ENCODE assay signal across 15 cellular contexts in the genomic region with DNA sequence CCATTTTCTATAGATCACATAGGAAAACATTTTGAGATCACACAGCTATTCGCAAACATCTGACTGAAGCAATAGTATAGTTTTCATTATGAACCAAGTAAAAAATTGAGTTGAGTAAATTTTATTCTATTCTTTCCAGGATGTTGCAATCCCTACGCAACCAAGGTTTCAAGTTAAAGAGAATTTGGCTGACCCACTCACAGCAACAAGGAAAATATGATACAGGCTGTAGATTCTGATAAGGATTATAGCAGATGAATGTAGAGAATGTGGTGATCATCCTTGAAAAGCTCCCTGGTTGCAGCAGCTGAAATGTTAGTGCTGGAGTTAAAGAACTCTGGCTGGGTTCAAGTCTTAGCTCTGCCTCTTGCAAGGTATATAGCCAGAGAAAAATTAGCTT. TPM values are rescaled to one million over a fixed set of nuclear protein-coding genes. Genes with fewer than 3 reads are reported as not detected.
DNase-seq lines count a peak whose midpoint lies in the region; ATAC-seq and TF ChIP-seq lines count a peak whose summit lies in the region.
"Had no signal": no experiment of that assay in that cellular context is flagged by ENCODE, and none has a peak within 500 bp of the region (broad histone marks: within the 10 kb centered on the region; RNA-seq: fewer than 3 reads in every experiment).

No MANE protein-coding gene starts in this region.

- H3K4ac ChIP-seq in mesendoderm (ENCODE audit: low read depth, low read length) = no peak overlapping the region

- H3K79me1 ChIP-seq in mesendoderm (ENCODE audit: low read length) = no peaks in the 10 kb centered on the region

- no peak overlapping the region for H3K23ac ChIP-seq in mesendoderm (ENCODE audit: low read length)

- TF ChIP-seq CTCF in AG09319 (IDR thresholded peaks at IDR 0.05; ENCODE audit: low read depth, low read length) (no peak), choroid plexus epithelial cell (conservative IDR thresholded peaks at IDR 0.05; ENCODE audit: low read depth, low read length) (no peak), mesothelial cell of epicardium (IDR thresholded peaks at IDR 0.05; ENCODE audit: unreplicated experiment) (no peak), GM20000 (IDR thresholded peaks at IDR 0.05; ENCODE audit: extremely low read depth, missing control alignments) (no peak), WTC11 (IDR thresholded peaks at IDR 0.05) (no peak)

- no CpG with 5 or more reads among the region's 2 CpGs for WGBS in mesendoderm (ENCODE audit: extremely low coverage, insufficient coverage, low lambda C conversion rate)

- H2AK5ac ChIP-seq in mesendoderm (ENCODE audit: low read length) = no peak overlapping the region

- H3K27ac ChIP-seq in mesendoderm (ENCODE audit: low read depth, low read length) = no peak overlapping the region
- H3K27ac ChIP-seq: C4-2B had no signal

- DNase-seq in AG09319 (ENCODE audit: extremely low read depth, low read depth) (peak; percentile 65), NCI-H226 (peak; percentile 80), choroid plexus epithelial cell (ENCODE audit: low read depth) (peak; percentile 95), mesothelial cell of epicardium (ENCODE audit: low spot score in 2 of 2, unreplicated experiment in 2 of 2) (no peak), mesendoderm (no peak), GM20000 (ENCODE audit: low spot score) (no peak), WTC11 (ENCODE audit: low spot score) (no peak), GDM1 (lab: John Stamatoyannopoulos, UW) (no peak)
- DNase-seq: activated gamma-delta T cell treated with Interleukin-2 at 50 U/mL for 16 hours; mucosa of descending colon; NCI-H1436; NCI-H446; stimulated activated CD4-positive, alpha-beta T cell treated with anti-CD3 and anti-CD28 coated beads, Interleukin-2, amount 100 ng/mL, for 24 hours had no signal

- H3K9ac ChIP-seq in mesendoderm (ENCODE audit: low read length) = no peak overlapping the region

- no peak overlapping the region for H4K5ac ChIP-seq in mesendoderm (ENCODE audit: low read length)

- H3K27me3 Mint-ChIP-seq in mesothelial cell of epicardium (ENCODE audit: low read depth) (no peaks in the 10 kb centered on the region), WTC11 (ENCODE audit: low read depth) (peaks cover 11% of the 10 kb centered on the region)

- H3K4me3 Mint-ChIP-seq in mesothelial cell of epicardium (no peak overlapping the region), WTC11 (no peak overlapping the region)

- no peaks in the 10 kb centered on the region for H3K79me2 ChIP-seq in mesendoderm (ENCODE audit: control insufficient read depth, insufficient read depth, low read length)

- H3K27me3 ChIP-seq in mesendoderm (ENCODE audit: insufficient read depth, low read length, poor library complexity) = no peaks in the 10 kb centered on the region

- H2BK120ac ChIP-seq in mesendoderm (ENCODE audit: low read depth, low read length) = no peak overlapping the region

- H3K4me1 ChIP-seq in mesendoderm (ENCODE audit: control insufficient read depth, low read depth, low read length) = no peaks in the 10 kb centered on the region

- H3K27ac Mint-ChIP-seq in mesothelial cell of epicardium (peak overlapping the region; percentile 66), WTC11 (no peak overlapping the region)

- H3K4me3 ChIP-seq in choroid plexus epithelial cell (ENCODE audit: low read depth, low read length) (no peak overlapping the region), mesendoderm (ENCODE audit: low read length) (no peak overlapping the region)
- H3K4me3 ChIP-seq: HAP-1, mucosa of descending colon had no signal

- H3K4me1 Mint-ChIP-seq in mesothelial cell of epicardium (peaks cover 19% of the 10 kb centered on the region), WTC11 (peaks cover 18% of the 10 kb centered on the region)

- H2BK5ac ChIP-seq in mesendoderm (ENCODE audit: low read length) = no peak overlapping the region

- POLR2A ChIA-PET in WTC11 (lab: Charles Lee) = no interaction called here

- no peak overlapping the region for H3K4me2 ChIP-seq in mesendoderm (ENCODE audit: low read length)

- H4K8ac ChIP-seq in mesendoderm (ENCODE audit: low read depth, low read length) = no peak overlapping the region

- no peaks in the 10 kb centered on the region for H3K36me3 ChIP-seq in mesendoderm (ENCODE audit: control insufficient read depth, insufficient read depth, low read length)
- H3K36me3 ChIP-seq: HAP-1 had no signal

- no peaks in the 10 kb centered on the region for H3K9me3 Mint-ChIP-seq in mesothelial cell of epicardium
- H3K9me3 Mint-ChIP-seq in WTC11 = no peaks in the 10 kb centered on the region

- H3K56ac ChIP-seq in mesendoderm (ENCODE audit: low read length) = no peak overlapping the region

- H3K36me3 Mint-ChIP-seq in mesothelial cell of epicardium (no peaks in the 10 kb centered on the region), WTC11 (no peaks in the 10 kb centered on the region)

- CTCF ChIA-PET in WTC11 (lab: Charles Lee) = interaction anchor here (1.4 to 3.2 kb wide), 2 partner anchors 60 to 70 kb away, joined by 6 to 16 read pairs; no protein-coding TSS in a partner anchor

- no peak for ATAC-seq in WTC11
- ATAC-seq: mucosa of descending colon had no signal

- no peak overlapping the region for H2BK15ac ChIP-seq in mesendoderm (replicated peaks; ENCODE audit: low read depth)

- no peak overlapping the region for H3K18ac ChIP-seq in mesendoderm (ENCODE audit: low read length)

TF ChIP-seq in WTC11, 78 proteins besides CTCF, POLR2A, EP300 and RAD21:
- TF ChIP-seq CBFB (CRISPR knock-in tag; IDR thresholded peaks at IDR 0.05; ENCODE audit: low read depth) (no peak), SP1 (CRISPR knock-in tag; conservative IDR thresholded peaks at IDR 0.05) (no peak), FOXK1 (CRISPR knock-in tag; IDR thresholded peaks at IDR 0.05) (no peak), ZNF138 (CRISPR knock-in tag; conservative IDR thresholded peaks at IDR 0.05) (no peak), NR3C1 (CRISPR knock-in tag; conservative IDR thresholded peaks at IDR 0.05; ENCODE audit: low read depth) (no peak), TCF7 (CRISPR knock-in tag; IDR thresholded peaks at IDR 0.05; ENCODE audit: low read depth) (no peak), OVOL2 (CRISPR knock-in tag; IDR thresholded peaks at IDR 0.05; ENCODE audit: borderline replicate concordance) (no peak), MXD4 (CRISPR knock-in tag; IDR thresholded peaks at IDR 0.05; ENCODE audit: borderline replicate concordance) (no peak)
- TF ChIP-seq, protein P1, sequence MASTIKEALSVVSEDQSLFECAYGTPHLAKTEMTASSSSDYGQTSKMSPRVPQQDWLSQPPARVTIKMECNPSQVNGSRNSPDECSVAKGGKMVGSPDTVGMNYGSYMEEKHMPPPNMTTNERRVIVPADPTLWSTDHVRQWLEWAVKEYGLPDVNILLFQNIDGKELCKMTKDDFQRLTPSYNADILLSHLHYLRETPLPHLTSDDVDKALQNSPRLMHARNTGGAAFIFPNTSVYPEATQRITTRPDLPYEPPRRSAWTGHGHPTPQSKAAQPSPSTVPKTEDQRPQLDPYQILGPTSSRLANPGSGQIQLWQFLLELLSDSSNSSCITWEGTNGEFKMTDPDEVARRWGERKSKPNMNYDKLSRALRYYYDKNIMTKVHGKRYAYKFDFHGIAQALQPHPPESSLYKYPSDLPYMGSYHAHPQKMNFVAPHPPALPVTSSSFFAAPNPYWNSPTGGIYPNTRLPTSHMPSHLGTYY (CRISPR knock-in tag; IDR thresholded peaks at IDR 0.05) = no peak
- TF ChIP-seq, protein P2, sequence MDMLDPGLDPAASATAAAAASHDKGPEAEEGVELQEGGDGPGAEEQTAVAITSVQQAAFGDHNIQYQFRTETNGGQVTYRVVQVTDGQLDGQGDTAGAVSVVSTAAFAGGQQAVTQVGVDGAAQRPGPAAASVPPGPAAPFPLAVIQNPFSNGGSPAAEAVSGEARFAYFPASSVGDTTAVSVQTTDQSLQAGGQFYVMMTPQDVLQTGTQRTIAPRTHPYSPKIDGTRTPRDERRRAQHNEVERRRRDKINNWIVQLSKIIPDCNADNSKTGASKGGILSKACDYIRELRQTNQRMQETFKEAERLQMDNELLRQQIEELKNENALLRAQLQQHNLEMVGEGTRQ (CRISPR knock-in tag; IDR thresholded peaks at IDR 0.05) = no peak
- TF ChIP-seq, protein P3, sequence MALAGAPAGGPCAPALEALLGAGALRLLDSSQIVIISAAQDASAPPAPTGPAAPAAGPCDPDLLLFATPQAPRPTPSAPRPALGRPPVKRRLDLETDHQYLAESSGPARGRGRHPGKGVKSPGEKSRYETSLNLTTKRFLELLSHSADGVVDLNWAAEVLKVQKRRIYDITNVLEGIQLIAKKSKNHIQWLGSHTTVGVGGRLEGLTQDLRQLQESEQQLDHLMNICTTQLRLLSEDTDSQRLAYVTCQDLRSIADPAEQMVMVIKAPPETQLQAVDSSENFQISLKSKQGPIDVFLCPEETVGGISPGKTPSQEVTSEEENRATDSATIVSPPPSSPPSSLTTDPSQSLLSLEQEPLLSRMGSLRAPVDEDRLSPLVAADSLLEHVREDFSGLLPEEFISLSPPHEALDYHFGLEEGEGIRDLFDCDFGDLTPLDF (CRISPR knock-in tag; IDR thresholded peaks at IDR 0.05) = no peak

RNA-seq across cellular contexts. Expression of a gene that starts 4.7 kb away (rescaled TPM):
- total RNA-seq in mesothelial cell of epicardium (35.3 to 39.9 TPM (median 37.3 TPM) in 3 replicates), WTC11 (2021) (4.6 to 7.8 TPM (median 5.8 TPM) in 3 replicates)
- 1.0 TPM for polyA plus RNA-seq in mesendoderm (2013, experiment 1 of 2)
- polyA plus RNA-seq in mesendoderm (2013, experiment 2 of 2) = 1.1 TPM

Comparison
In these comparisons a context has a peak if more than half of its experiments do, and no peak if none do; other contexts are left out.
1. DNase-seq: peak in AG09319 (single experiment), NCI-H226 (single experiment) and choroid plexus epithelial cell (single experiment); none in mesothelial cell of epicardium (0 of 2), mesendoderm (single experiment), GM20000 (single experiment), WTC11 (single experiment) and GDM1 (single experiment).